In the genomic region with DNA sequence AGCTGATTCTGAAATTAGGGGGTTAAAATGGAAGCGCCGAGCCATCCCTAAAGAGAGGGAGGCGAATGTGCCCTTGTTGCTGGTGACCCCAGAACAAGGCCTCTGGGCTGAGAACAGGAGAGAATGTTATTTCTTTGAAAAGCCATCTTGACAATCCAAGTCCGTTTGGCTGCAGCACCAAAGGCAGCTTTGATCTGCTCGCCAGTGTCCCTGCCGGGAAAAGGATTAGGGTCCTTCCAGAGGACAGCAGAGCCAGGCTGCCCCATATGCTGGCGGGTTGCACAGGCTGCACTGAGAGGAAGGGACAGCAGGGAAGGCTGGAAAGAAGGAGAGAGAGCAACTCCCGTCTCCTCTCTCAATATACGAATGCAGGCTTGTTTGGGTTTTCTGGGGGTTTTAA, we compare ENCODE assay signal across 24 cellular contexts.
DNase-seq lines count a peak whose midpoint lies in the region; ATAC-seq lines count a peak whose summit lies in the region.
"Had no signal": no experiment of that assay in that cellular context is flagged by ENCODE, and none has a peak within 500 bp of the region (broad histone marks: within the 10 kb centered on the region; RNA-seq: fewer than 3 reads in every experiment).

No MANE protein-coding gene starts in this region.

- H3K27ac ChIP-seq in caudate nucleus (ENCODE audit: low read depth, low read length): peak overlapping the region; percentile 62
- H3K27ac ChIP-seq: C4-2B, HL-60, SJCRH30 had no signal

- DNase-seq in ELF-1 (ENCODE audit: low read depth, low spot score) (peak; percentile 5), caudate nucleus (lab: John Stamatoyannopoulos, UW) (peak in 36 of 61 donors; percentile 4 to 69 (median 40)), head of caudate nucleus (peak in 32 of 42 donors; percentile 5 to 76 (median 44)), posterior cingulate gyrus (peak in 6 of 10 donors; percentile 22 to 90 (median 69)), NCI-H774 (lab: John Stamatoyannopoulos, UW) (no peak)
- DNase-seq: AML-193; Calu3; CD8-positive, alpha-beta memory T cell; DMS153; GDM1; MG63; NCI-H1048; NCI-H1417 treated with DMSO at 0.1 percent for 48 hours; NCI-H187 treated with DMSO at 0.1 percent for 48 hours; NCI-H2107; NCI-H2227 treated with DMSO at 0.1 percent for 48 hours; NCI-H510A; SJCRH30 had no signal

- intact Hi-C loops in head of caudate nucleus (cut with DNase I) (no loop called here), posterior cingulate gyrus (cut with DNase I) (no loop called here)

- ATAC-seq in HG02884 (IDR thresholded peaks at IDR 0.05; ENCODE audit: unreplicated experiment): no peak
- no peak for ATAC-seq in GM19395 (IDR thresholded peaks at IDR 0.05; ENCODE audit: unreplicated experiment)
- ATAC-seq: HepG2, K562 had no signal
